ENCODE assay signal across 8 cellular contexts in the genomic region with DNA sequence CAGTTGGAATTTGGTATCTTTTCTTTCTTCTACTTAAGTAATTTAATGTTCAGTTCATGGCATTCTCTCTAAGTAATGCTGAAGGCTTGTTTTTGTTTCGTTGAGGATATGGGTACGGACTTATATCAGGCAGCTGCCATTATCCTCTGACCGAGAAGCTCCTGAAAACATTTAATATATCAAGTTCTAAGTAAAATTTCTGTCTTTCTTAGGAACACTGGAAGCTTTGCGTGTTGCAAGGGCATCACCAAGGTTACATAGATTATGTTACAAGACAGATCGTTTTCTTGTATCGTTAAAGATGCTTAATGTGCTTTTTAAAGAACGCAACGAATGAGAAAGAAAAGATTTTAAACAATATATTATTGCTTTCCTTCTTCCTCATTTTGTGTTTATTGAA. TPM values are rescaled to one million over a fixed set of nuclear protein-coding genes. Genes with fewer than 3 reads are reported as not detected.
A peak's percentile ranks its signal among the peaks of the same experiment; 100 is the strongest.
DNase-seq lines count a peak whose midpoint lies in the region; ATAC-seq and TF ChIP-seq lines count a peak whose summit lies in the region.

No MANE protein-coding gene starts in this region.

- H3K27ac ChIP-seq in 22Rv1 (peak overlapping the region; percentile 65), HEK293 (ENCODE audit: extremely low read depth, low read depth, low read length) (no peak overlapping the region; the same call in 1 of the 2 replicates), adrenal gland (peak overlapping the region; percentile 64 to 98 (median 85)), prostate gland (peak overlapping the region in 1 of 2 donors; percentile 68)

- peaks cover 22% of the 10 kb centered on the region for H3K4me1 ChIP-seq in HEK293 (ENCODE audit: control insufficient read depth, insufficient read depth, low read length)
- H3K4me1 ChIP-seq in adrenal gland (replicated peaks in 1 of 2) = peaks cover 17 to 35% of the 10 kb centered on the region in 2 donors
- H3K4me1 ChIP-seq in prostate gland (replicated peaks) = no peaks in the 10 kb centered on the region

- H3K9me3 Mint-ChIP-seq in memory B cell = no peaks in the 10 kb centered on the region

- POLR2A ChIA-PET in HEK293 (lab: Yijun Ruan, JAX) = interaction anchor here (0.7 to 1.3 kb wide), 4 partner anchors 12 to 171 kb away, joined by 3 to 6 read pairs (median 3); no protein-coding TSS in a partner anchor

- H3K27me3 Mint-ChIP-seq in memory B cell = no peaks in the 10 kb centered on the region

- ATAC-seq in memory B cell (ENCODE audit: low read depth) = no peak
- no peak for ATAC-seq in GM18873 (IDR thresholded peaks at IDR 0.05; ENCODE audit: low FRiP score, unreplicated experiment)
- ATAC-seq in GM18861 (IDR thresholded peaks at IDR 0.05; ENCODE audit: unreplicated experiment) = no peak

- no peak for TF ChIP-seq CTCF in 22Rv1 (IDR thresholded peaks at IDR 0.05)
- TF ChIP-seq CTCF in HEK293 (tag by site-specific recombination; IDR thresholded peaks at IDR 0.05) = no peak
- no peak for TF ChIP-seq CTCF in adrenal gland (IDR thresholded peaks at IDR 0.05)
- no peak for TF ChIP-seq CTCF in prostate gland (IDR thresholded peaks at IDR 0.05)

- no peak for TF ChIP-seq POLR2A in adrenal gland (IDR thresholded peaks at IDR 0.05)
- TF ChIP-seq POLR2A in prostate gland (IDR thresholded peaks at IDR 0.05) = no peak

- H3K27ac Mint-ChIP-seq in memory B cell = peak overlapping the region; percentile 92

- peak overlapping the region; percentile 85 for H3K4me3 Mint-ChIP-seq in memory B cell

- CTCF ChIA-PET in HEK293 (lab: Yijun Ruan, JAX) = interaction anchor here (0.6 to 1.2 kb wide), 4 partner anchors 11 to 218 kb away, joined by 3 to 5 read pairs (median 3); no protein-coding TSS in a partner anchor

- intact Hi-C loops in adrenal gland (cut with DNase I) (no loop called here), prostate gland (cut with DNase I) (loop anchor here (5.0 kb wide), 2 partner anchors 126 to 146 kb away; no protein-coding TSS in a partner anchor)

- peak in 1 of 7 donors; percentile 30 for DNase-seq in adrenal gland
- DNase-seq in memory B cell (ENCODE audit: low spot score in 2 of 2) = no peak
- no peak for DNase-seq in NCI-H128 (lab: John Stamatoyannopoulos, UW; ENCODE audit: unreplicated experiment)
- DNase-seq in prostate gland (ENCODE audit: low spot score) = no peak

- no peaks in the 10 kb centered on the region for H3K36me3 Mint-ChIP-seq in memory B cell

- H3K36me3 ChIP-seq in HEK293 (ENCODE audit: control insufficient read depth in 2 of 2, insufficient read depth in 1 of 2, low read length in 2 of 2) (no peaks in the 10 kb centered on the region), adrenal gland (replicated peaks in 1 of 2) (no peaks in the 10 kb centered on the region), prostate gland (no peaks in the 10 kb centered on the region)

- H3K27me3 ChIP-seq in adrenal gland (no peaks in the 10 kb centered on the region), prostate gland (replicated peaks; ENCODE audit: insufficient read depth) (no peaks in the 10 kb centered on the region)

- peaks cover 26% of the 10 kb centered on the region for H3K4me1 Mint-ChIP-seq in memory B cell

- H3K4me3 ChIP-seq in HEK293 (ENCODE audit: low read depth, low read length) (no peak overlapping the region), adrenal gland (peak overlapping the region in 2 of 4 donors; percentile 27 to 96), prostate gland (no peak overlapping the region)

- H3K9me3 ChIP-seq in HEK293 (ENCODE audit: control insufficient read depth, insufficient read depth, low read depth, low read length) (peaks cover 2% of the 10 kb centered on the region; the same call in 1 of the 2 replicates), adrenal gland (replicated peaks in 1 of 3) (no peaks in the 10 kb centered on the region), prostate gland (no peaks in the 10 kb centered on the region)

- 7 to 20% (median 13%) methylated on average over 8 of the region's 8 CpGs for WGBS in adrenal gland, 4 donors
- 34% methylated on average over 8 of the region's 8 CpGs for WGBS in prostate gland

TF ChIP-seq in HEK293, 187 proteins besides CTCF, POLR2A, EP300 and RAD21:
- TF ChIP-seq ZNF138 (tag by site-specific recombination; IDR thresholded peaks at IDR 0.05; ENCODE audit: borderline replicate concordance) (0 out of 2 replicates have a peak, but pooled peaks have one; percentile 6), ZNF10 (tag by site-specific recombination; IDR thresholded peaks at IDR 0.05) (no peak), ZNF211 (tag by site-specific recombination; IDR thresholded peaks at IDR 0.05; ENCODE audit: low read depth) (no peak), SALL2 (tag by site-specific recombination; IDR thresholded peaks at IDR 0.05; ENCODE audit: borderline replicate concordance) (no peak), ZNF132 (tag by site-specific recombination; IDR thresholded peaks at IDR 0.05; ENCODE audit: borderline replicate concordance) (0 out of 2 replicates have a peak, but pooled peaks have one; percentile 41)

RNA-seq across cellular contexts. Expression of gene GALNT2, which starts 1.0 kb away (rescaled TPM):
- 100 to 1,000 TPM in 4 of 8 donors, 10 to 100 TPM in 4; 54.1 to 220 (median 95.5) TPM for total RNA-seq in adrenal gland
- polyA plus RNA-seq in adrenal gland = 100 to 1,000 TPM in 1 of 3 donors, 10 to 100 TPM in 2; 22.3 to 164 (median 39.1) TPM
- 100 to 1,000 TPM in 1 of 2 donors, 10 to 100 TPM in 1; 34.1 to 125 TPM for total RNA-seq in prostate gland
